In the genomic region with DNA sequence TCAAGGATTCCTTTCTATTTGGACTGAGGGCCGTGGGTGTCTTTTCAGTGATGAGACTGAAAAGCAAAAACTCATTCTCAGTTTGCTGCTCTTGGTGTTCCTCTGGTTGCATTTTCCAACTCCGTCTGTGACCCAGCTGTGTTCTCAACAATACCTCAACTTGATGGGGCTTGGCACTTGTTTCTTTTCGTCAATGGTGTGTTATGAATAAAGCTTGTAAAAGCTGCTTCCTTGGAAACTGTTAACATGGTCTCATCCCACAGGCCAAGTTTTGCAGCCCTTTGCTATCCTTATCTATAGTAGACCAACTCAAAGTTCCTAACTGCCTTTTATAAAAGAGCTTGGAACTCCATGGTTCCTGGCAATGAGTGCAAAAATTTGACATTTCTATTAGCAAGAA, we compare ENCODE assay signal across 14 cellular contexts.
DNase-seq lines count a peak whose midpoint lies in the region; ATAC-seq and TF ChIP-seq lines count a peak whose summit lies in the region.
"Had no signal": no experiment of that assay in that cellular context is flagged by ENCODE, and none has a peak within 500 bp of the region (broad histone marks: within the 10 kb centered on the region; RNA-seq: fewer than 3 reads in every experiment).

No MANE protein-coding gene starts in this region.

- no peak for TF ChIP-seq POLR2A in uterus (IDR thresholded peaks at IDR 0.05)

- H3K27ac ChIP-seq in uterus, result peak overlapping the region; percentile 9 to 45

- H3K9me3 ChIP-seq in MG63, result no peaks in the 10 kb centered on the region
- H3K9me3 ChIP-seq in uterus, result no peaks in the 10 kb centered on the region

- peak; percentile 88 for ATAC-seq in left ventricle myocardium superior
- ATAC-seq: K562 had no signal

- no peaks in the 10 kb centered on the region for H3K36me3 ChIP-seq in MG63
- H3K36me3 ChIP-seq in uterus, result no peaks in the 10 kb centered on the region

- no peak for TF ChIP-seq CTCF in astrocyte of the spinal cord (IDR thresholded peaks at IDR 0.05; ENCODE audit: low read depth, low read length)
- no peak for TF ChIP-seq CTCF in uterus (IDR thresholded peaks at IDR 0.05)

- H3K4me3 ChIP-seq in MG63 (no peak overlapping the region), astrocyte of the spinal cord (ENCODE audit: low read depth, low read length) (no peak overlapping the region), uterus (no peak overlapping the region)
- H3K4me3 ChIP-seq: K562 had no signal

- H3K4me1 ChIP-seq in uterus, result no peaks in the 10 kb centered on the region

- in situ Hi-C loops in astrocyte of the spinal cord (cut with HindIII; ENCODE audit: low sequenced_read_pairs), result no loop called here

- DNase-seq in MG63, result peak; percentile 6
- DNase-seq in astrocyte of the spinal cord (ENCODE audit: low read depth, low spot score), result peak; percentile 16
- DNase-seq in left ventricle myocardium superior, result no peak
- peak; percentile 24 to 38 for DNase-seq in uterus
- DNase-seq in dermis blood vessel endothelial cell, result no peak
- no peak for DNase-seq in NCI-H2196 (lab: John Stamatoyannopoulos, UW; ENCODE audit: unreplicated experiment)
- no peak for DNase-seq in HCEC 1CT
- DNase-seq: Calu3; CD4-positive, alpha-beta memory T cell; NCI-H1417 treated with DMSO at 0.1 percent for 48 hours; NCI-H2081; NCI-H524 treated with DMSO at 0.1 percent for 48 hours; RPMI8226 had no signal

- H3K27me3 ChIP-seq in MG63, result no peaks in the 10 kb centered on the region
- no peaks in the 10 kb centered on the region for H3K27me3 ChIP-seq in uterus

- intact Hi-C loops in left ventricle myocardium superior (cut with micrococcal nuclease), result no loop called here
- intact Hi-C loops in uterus (cut with DNase I; ENCODE audit: low total_unique reads), result no loop called here

Comparison
In these comparisons a context has a peak if more than half of its experiments do, and no peak if none do; other contexts are left out.
1. DNase-seq: peak in MG63 (single experiment), astrocyte of the spinal cord (single experiment) and uterus (2 of 2); none in left ventricle myocardium superior (single experiment), dermis blood vessel endothelial cell (single experiment), NCI-H2196 (single experiment) and HCEC 1CT (single experiment).